1 cellular context compared by ENCODE assay signal in the genomic region with DNA sequence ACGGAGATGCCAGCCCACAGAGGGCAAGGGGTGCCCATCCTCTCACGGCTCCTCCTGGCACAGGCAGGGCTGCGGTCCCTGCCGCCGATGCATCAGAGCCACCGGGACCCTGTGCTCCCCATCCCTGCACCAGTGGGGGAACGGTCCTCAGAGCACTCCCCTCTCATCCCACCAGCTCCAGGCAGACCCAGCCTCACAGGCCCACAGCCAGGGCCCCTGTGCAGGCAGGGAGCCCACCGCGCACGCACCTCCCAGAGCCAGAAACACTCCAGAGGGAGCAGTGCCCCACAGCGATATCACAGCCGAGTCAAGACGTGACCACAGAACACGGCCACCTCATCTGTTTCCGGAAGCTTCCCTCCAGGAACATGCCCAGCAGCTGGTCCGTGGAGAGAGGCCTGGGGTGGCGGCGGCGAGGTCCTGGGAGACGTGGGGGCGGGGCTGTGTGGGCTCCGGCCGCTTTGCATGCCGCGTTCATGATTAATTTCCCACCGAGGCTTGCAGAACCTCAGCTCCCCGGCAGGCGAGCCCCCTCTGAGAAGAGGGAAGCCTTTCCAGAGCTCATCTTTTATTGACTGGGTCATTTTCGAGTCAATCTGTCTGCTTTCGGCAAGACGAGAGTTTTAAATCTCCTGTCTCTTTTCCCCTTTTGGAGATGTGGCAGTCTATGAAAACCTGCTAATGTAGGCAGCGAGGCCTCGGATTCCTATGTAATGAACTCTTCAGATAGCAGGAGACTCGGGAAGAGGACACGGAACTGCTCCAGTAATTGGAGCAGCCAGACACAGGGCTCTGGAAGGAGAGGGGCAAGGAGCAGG.
TF ChIP-seq lines count a peak whose summit lies in the region.

No MANE protein-coding gene starts in this region.

TF ChIP-seq in GM23338, 12 proteins besides CTCF, POLR2A, EP300 and RAD21 (continued from another document):
- TF ChIP-seq, protein P1, sequence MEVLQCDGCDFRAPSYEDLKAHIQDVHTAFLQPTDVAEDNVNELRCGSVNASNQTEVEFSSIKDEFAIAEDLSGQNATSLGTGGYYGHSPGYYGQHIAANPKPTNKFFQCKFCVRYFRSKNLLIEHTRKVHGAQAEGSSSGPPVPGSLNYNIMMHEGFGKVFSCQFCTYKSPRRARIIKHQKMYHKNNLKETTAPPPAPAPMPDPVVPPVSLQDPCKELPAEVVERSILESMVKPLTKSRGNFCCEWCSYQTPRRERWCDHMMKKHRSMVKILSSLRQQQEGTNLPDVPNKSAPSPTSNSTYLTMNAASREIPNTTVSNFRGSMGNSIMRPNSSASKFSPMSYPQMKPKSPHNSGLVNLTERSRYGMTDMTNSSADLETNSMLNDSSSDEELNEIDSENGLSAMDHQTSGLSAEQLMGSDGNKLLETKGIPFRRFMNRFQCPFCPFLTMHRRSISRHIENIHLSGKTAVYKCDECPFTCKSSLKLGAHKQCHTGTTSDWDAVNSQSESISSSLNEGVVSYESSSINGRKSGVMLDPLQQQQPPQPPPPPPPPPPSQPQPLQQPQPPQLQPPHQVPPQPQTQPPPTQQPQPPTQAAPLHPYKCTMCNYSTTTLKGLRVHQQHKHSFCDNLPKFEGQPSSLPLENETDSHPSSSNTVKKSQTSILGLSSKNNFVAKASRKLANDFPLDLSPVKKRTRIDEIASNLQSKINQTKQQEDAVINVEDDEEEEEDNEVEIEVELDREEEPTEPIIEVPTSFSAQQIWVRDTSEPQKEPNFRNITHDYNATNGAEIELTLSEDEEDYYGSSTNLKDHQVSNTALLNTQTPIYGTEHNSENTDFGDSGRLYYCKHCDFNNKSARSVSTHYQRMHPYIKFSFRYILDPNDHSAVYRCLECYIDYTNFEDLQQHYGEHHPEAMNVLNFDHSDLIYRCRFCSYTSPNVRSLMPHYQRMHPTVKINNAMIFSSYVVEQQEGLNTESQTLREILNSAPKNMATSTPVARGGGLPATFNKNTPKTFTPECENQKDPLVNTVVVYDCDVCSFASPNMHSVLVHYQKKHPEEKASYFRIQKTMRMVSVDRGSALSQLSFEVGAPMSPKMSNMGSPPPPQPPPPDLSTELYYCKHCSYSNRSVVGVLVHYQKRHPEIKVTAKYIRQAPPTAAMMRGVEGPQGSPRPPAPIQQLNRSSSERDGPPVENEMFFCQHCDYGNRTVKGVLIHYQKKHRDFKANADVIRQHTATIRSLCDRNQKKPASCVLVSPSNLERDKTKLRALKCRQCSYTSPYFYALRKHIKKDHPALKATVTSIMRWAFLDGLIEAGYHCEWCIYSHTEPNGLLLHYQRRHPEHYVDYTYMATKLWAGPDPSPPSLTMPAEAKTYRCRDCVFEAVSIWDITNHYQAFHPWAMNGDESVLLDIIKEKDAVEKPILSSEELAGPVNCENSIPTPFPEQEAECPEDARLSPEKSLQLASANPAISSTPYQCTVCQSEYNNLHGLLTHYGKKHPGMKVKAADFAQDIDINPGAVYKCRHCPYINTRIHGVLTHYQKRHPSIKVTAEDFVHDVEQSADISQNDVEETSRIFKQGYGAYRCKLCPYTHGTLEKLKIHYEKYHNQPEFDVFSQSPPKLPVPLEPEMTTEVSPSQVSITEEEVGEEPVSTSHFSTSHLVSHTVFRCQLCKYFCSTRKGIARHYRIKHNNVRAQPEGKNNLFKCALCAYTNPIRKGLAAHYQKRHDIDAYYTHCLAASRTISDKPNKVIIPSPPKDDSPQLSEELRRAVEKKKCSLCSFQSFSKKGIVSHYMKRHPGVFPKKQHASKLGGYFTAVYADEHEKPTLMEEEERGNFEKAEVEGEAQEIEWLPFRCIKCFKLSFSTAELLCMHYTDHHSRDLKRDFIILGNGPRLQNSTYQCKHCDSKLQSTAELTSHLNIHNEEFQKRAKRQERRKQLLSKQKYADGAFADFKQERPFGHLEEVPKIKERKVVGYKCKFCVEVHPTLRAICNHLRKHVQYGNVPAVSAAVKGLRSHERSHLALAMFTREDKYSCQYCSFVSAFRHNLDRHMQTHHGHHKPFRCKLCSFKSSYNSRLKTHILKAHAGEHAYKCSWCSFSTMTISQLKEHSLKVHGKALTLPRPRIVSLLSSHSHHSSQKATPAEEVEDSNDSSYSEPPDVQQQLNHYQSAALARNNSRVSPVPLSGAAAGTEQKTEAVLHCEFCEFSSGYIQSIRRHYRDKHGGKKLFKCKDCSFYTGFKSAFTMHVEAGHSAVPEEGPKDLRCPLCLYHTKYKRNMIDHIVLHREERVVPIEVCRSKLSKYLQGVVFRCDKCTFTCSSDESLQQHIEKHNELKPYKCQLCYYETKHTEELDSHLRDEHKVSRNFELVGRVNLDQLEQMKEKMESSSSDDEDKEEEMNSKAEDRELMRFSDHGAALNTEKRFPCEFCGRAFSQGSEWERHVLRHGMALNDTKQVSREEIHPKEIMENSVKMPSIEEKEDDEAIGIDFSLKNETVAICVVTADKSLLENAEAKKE (CRISPR knock-in tag; IDR thresholded peaks at IDR 0.05), result no peak
